Comparison of ENCODE assay signal across 1 cellular context in genomic region chr1:189349600-189349999, GRCh38.
TF ChIP-seq lines count a peak whose summit lies in the region.

No MANE protein-coding gene starts in this region.

TF ChIP-seq in SK-N-SH, 30 proteins besides CTCF, POLR2A, EP300 and RAD21 (continued from another document):
- TF ChIP-seq REST (IDR thresholded peaks at IDR 0.05; ENCODE audit: low read depth, low read length), result no peak
- TF ChIP-seq NRF1 (IDR thresholded peaks at IDR 0.05; ENCODE audit: low read depth, low read length), result no peak
- no peak for TF ChIP-seq RCOR1 (IDR thresholded peaks at IDR 0.05; ENCODE audit: low read length)
- no peak for TF ChIP-seq ELF1 (IDR thresholded peaks at IDR 0.05)
- TF ChIP-seq FOXM1 (IDR thresholded peaks at IDR 0.05; ENCODE audit: low read depth), result no peak
